Comparison of ENCODE assay signal across 36 cellular contexts in the genomic region with DNA sequence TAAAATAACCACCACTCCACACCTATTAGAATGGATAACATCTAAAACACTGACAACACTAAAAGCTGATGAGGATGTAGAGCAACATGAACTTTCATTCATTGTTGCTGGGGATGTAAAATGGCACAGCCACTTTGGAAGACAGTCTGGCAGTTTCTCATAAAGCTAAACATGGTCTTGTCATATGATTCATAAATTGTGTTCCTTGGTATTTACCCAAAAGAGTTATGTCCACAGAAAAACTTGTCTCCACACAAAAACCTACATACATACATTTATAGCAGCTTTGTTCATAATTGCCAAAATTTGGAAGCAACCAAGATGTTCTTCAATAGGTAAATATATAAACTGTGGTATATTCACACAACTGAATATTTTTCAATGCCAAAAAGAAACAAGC. TPM values are rescaled to one million over a fixed set of nuclear protein-coding genes. Genes with fewer than 3 reads are reported as not detected.
"Had no signal": no experiment of that assay in that cellular context is flagged by ENCODE, and none has a peak within 500 bp of the region (broad histone marks: within the 10 kb centered on the region; RNA-seq: fewer than 3 reads in every experiment).

No MANE protein-coding gene starts in this region.

- FAIRE-seq: astrocyte, bronchial epithelial cell, colon had no signal

- H3K4me3 ChIP-seq: adrenal gland, ascending aorta, body of pancreas, breast epithelium, cardiac muscle cell had no signal

- DNase-seq: activated effector memory CD4-positive, alpha-beta T cell treated with anti-CD3 and anti-CD28 coated beads, Interleukin-2, amount 50 U/mL, for 16 hours; activated effector memory CD4-positive, alpha-beta T cell treated with Interleukin-2 at 50 U/mL for 16 hours; activated gamma-delta T cell; activated gamma-delta T cell treated with Interleukin-2 at 50 U/mL for 16 hours; activated naive CD4-positive, alpha-beta T cell; activated naive CD4-positive, alpha-beta T cell treated with anti-CD3 and anti-CD28 coated beads for 36 hours; activated naive CD4-positive, alpha-beta T cell treated with anti-CD3 and anti-CD28 coated beads, Interleukin-2, amount 10 ng/mL, durations not matched to agents 7 days and 5 days; activated naive CD4-positive, alpha-beta T cell treated with anti-CD3 and anti-CD28 coated beads, Interleukin-2, amount 50 U/mL, for 16 hours; activated naive CD4-positive, alpha-beta T cell treated with Interleukin-2 at 50 U/mL for 16 hours; activated naive CD8-positive, alpha-beta T cell treated with anti-CD3 and anti-CD28 coated beads for 36 hours; activated naive CD8-positive, alpha-beta T cell treated with anti-CD3 and anti-CD28 coated beads, Interleukin-2, amount 10 ng/mL, durations not matched to agents 7 days and 5 days; activated naive CD8-positive, alpha-beta T cell treated with anti-CD3 and anti-CD28 coated beads, Interleukin-2, amount 50 U/mL, for 24 hours; activated T-cell treated with anti-CD3 and anti-CD28 coated beads, Interleukin-2, amount 50 U/mL, for 4 hours; activated T-cell treated with anti-CD3 and anti-CD28 coated beads, Interleukin-2, amount 50 U/mL, for 48 hours; activated T-cell treated with anti-CD3 and anti-CD28 coated beads, Interleukin-2, amount 50 U/mL, for 72 hours; adrenal gland; amniotic stem cell; amygdala; anterior cingulate cortex; aorta; body of pancreas; brain microvascular endothelial cell; caudate nucleus; central memory CD4-positive, alpha-beta T cell; cerebellar nuclear complex had no signal

RNA-seq across cellular contexts. Expression of a gene that starts 16.0 kb away (rescaled TPM):
- total RNA-seq: activated naive CD4-positive, alpha-beta T cell treated with anti-CD3 and anti-CD28 coated beads for 36 hours; ascending aorta; astrocyte; body of pancreas; bronchial epithelial cell; cerebellum had no signal

RNA-seq across cellular contexts. Expression of a gene that starts 16.6 kb away (rescaled TPM):
- total RNA-seq: activated naive CD4-positive, alpha-beta T cell treated with anti-CD3 and anti-CD28 coated beads for 36 hours; activated T-helper 17 cell treated with anti-CD3 and anti-CD28 coated beads, Interleukin-2, amount 50 U/mL, for 72 hours; ascending aorta; astrocyte; body of pancreas; bronchial epithelial cell; cardiac muscle cell; cardiac septum; cerebellum; chondrocyte had no signal
- polyA plus RNA-seq: adipose tissue, aorta had no signal
